ENCODE assay signal across 1 cellular context in the genomic region with DNA sequence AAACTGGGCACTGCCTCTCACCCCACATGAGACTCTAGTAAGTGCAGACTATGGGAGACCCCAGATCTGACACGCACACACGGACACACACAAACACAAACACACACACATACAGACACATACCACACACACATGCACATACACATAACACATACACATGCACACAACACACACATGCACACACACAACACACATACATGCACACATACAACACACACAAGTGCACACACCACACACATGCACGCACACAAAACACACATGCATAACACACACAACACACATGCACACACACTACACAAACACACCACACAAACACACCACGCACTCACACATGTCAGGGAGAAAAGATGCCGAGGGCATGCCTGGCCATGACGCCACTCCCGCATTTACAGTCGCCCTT.
TF ChIP-seq lines count a peak whose summit lies in the region.

No MANE protein-coding gene starts in this region.

TF ChIP-seq in GM23338, 12 proteins besides CTCF, POLR2A, EP300 and RAD21 (continued from another document):
- TF ChIP-seq, protein P1, sequence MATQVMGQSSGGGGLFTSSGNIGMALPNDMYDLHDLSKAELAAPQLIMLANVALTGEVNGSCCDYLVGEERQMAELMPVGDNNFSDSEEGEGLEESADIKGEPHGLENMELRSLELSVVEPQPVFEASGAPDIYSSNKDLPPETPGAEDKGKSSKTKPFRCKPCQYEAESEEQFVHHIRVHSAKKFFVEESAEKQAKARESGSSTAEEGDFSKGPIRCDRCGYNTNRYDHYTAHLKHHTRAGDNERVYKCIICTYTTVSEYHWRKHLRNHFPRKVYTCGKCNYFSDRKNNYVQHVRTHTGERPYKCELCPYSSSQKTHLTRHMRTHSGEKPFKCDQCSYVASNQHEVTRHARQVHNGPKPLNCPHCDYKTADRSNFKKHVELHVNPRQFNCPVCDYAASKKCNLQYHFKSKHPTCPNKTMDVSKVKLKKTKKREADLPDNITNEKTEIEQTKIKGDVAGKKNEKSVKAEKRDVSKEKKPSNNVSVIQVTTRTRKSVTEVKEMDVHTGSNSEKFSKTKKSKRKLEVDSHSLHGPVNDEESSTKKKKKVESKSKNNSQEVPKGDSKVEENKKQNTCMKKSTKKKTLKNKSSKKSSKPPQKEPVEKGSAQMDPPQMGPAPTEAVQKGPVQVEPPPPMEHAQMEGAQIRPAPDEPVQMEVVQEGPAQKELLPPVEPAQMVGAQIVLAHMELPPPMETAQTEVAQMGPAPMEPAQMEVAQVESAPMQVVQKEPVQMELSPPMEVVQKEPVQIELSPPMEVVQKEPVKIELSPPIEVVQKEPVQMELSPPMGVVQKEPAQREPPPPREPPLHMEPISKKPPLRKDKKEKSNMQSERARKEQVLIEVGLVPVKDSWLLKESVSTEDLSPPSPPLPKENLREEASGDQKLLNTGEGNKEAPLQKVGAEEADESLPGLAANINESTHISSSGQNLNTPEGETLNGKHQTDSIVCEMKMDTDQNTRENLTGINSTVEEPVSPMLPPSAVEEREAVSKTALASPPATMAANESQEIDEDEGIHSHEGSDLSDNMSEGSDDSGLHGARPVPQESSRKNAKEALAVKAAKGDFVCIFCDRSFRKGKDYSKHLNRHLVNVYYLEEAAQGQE (IDR thresholded peaks at IDR 0.05; ENCODE audit: unreplicated experiment), result no peak
- TF ChIP-seq ZNF331 (CRISPR knock-in tag; IDR thresholded peaks at IDR 0.05; ENCODE audit: low read depth), result no peak
